1 cellular context compared by ENCODE assay signal in genomic region chr3:24493951-24494615, GRCh38.
TF ChIP-seq lines count a peak whose summit lies in the region.

No MANE protein-coding gene starts in this region.

TF ChIP-seq in HepG2, 621 proteins besides CTCF, POLR2A, EP300 and RAD21 (continued from another document and continues in another):
- TF ChIP-seq, protein P1, sequence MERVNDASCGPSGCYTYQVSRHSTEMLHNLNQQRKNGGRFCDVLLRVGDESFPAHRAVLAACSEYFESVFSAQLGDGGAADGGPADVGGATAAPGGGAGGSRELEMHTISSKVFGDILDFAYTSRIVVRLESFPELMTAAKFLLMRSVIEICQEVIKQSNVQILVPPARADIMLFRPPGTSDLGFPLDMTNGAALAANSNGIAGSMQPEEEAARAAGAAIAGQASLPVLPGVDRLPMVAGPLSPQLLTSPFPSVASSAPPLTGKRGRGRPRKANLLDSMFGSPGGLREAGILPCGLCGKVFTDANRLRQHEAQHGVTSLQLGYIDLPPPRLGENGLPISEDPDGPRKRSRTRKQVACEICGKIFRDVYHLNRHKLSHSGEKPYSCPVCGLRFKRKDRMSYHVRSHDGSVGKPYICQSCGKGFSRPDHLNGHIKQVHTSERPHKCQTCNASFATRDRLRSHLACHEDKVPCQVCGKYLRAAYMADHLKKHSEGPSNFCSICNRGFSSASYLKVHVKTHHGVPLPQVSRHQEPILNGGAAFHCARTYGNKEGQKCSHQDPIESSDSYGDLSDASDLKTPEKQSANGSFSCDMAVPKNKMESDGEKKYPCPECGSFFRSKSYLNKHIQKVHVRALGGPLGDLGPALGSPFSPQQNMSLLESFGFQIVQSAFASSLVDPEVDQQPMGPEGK (CRISPR knock-in tag; IDR thresholded peaks at IDR 0.05): peak; percentile 74
- 0 out of 2 replicates have a peak, but pooled peaks have one; percentile 55 for TF ChIP-seq HDAC1 (CRISPR knock-in tag; IDR thresholded peaks at IDR 0.05)
- no peak for TF ChIP-seq NFYC (CRISPR knock-in tag; IDR thresholded peaks at IDR 0.05)
- TF ChIP-seq ZNF281 (CRISPR knock-in tag; IDR thresholded peaks at IDR 0.05; ENCODE audit: borderline replicate concordance): peak; percentile 18; the same call in 1 of the 2 replicates
- TF ChIP-seq ZNF3 (CRISPR knock-in tag; IDR thresholded peaks at IDR 0.05): no peak
- 0 out of 2 replicates have a peak, but pooled peaks have one; percentile 33 for TF ChIP-seq TBX2 (CRISPR knock-in tag; IDR thresholded peaks at IDR 0.05; ENCODE audit: borderline replicate concordance)
- TF ChIP-seq XRCC5 (optimal IDR thresholded peaks at IDR 0.05; ENCODE audit: low read length): peak; percentile 50
- 0 out of 2 replicates have a peak, but pooled peaks have one; percentile 10 for TF ChIP-seq KIAA2018 (CRISPR knock-in tag; IDR thresholded peaks at IDR 0.05; ENCODE audit: borderline replicate concordance)
- peak; percentile 40; the same call in 1 of the 2 replicates for TF ChIP-seq ZNF775 (CRISPR knock-in tag; IDR thresholded peaks at IDR 0.05; ENCODE audit: borderline replicate concordance)
- TF ChIP-seq, protein P2, sequence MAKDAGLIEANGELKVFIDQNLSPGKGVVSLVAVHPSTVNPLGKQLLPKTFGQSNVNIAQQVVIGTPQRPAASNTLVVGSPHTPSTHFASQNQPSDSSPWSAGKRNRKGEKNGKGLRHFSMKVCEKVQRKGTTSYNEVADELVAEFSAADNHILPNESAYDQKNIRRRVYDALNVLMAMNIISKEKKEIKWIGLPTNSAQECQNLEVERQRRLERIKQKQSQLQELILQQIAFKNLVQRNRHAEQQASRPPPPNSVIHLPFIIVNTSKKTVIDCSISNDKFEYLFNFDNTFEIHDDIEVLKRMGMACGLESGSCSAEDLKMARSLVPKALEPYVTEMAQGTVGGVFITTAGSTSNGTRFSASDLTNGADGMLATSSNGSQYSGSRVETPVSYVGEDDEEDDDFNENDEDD (CRISPR knock-in tag; IDR thresholded peaks at IDR 0.05; ENCODE audit: borderline replicate concordance): 0 out of 2 replicates have a peak, but pooled peaks have one; percentile 8
- TF ChIP-seq MXI1 (IDR thresholded peaks at IDR 0.05; ENCODE audit: borderline replicate concordance, low read depth, low read length): peak; percentile 49; the same call in 1 of the 3 replicates
- TF ChIP-seq, protein P3, sequence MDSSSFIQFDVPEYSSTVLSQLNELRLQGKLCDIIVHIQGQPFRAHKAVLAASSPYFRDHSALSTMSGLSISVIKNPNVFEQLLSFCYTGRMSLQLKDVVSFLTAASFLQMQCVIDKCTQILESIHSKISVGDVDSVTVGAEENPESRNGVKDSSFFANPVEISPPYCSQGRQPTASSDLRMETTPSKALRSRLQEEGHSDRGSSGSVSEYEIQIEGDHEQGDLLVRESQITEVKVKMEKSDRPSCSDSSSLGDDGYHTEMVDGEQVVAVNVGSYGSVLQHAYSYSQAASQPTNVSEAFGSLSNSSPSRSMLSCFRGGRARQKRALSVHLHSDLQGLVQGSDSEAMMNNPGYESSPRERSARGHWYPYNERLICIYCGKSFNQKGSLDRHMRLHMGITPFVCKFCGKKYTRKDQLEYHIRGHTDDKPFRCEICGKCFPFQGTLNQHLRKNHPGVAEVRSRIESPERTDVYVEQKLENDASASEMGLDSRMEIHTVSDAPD (CRISPR knock-in tag; IDR thresholded peaks at IDR 0.05): no peak
- TF ChIP-seq YY1 (IDR thresholded peaks at IDR 0.05; ENCODE audit: insufficient read depth, insufficient replicate concordance, low read depth, low read length): peak; percentile 27
- peak; percentile 19; the same call in 1 of the 2 replicates for TF ChIP-seq ZNF788 (CRISPR knock-in tag; IDR thresholded peaks at IDR 0.05; ENCODE audit: borderline replicate concordance)
- TF ChIP-seq NFIB (CRISPR knock-in tag; IDR thresholded peaks at IDR 0.05; ENCODE audit: borderline replicate concordance): no peak
- TF ChIP-seq ZNF841 (CRISPR knock-in tag; IDR thresholded peaks at IDR 0.05; ENCODE audit: borderline replicate concordance): no peak
- TF ChIP-seq ZNF746 (CRISPR knock-in tag; IDR thresholded peaks at IDR 0.05): peak; percentile 38; the same call in 1 of the 2 replicates
- 0 out of 2 replicates have a peak, but pooled peaks have one; percentile 15 for TF ChIP-seq POLR2AphosphoS5 (IDR thresholded peaks at IDR 0.05; ENCODE audit: low read depth, low read length)
- no peak for TF ChIP-seq JUND (CRISPR knock-in tag; IDR thresholded peaks at IDR 0.05)
- TF ChIP-seq ZNF709 (CRISPR knock-in tag; IDR thresholded peaks at IDR 0.05): 0 out of 2 replicates have a peak, but pooled peaks have one; percentile 16
- peak; percentile 4 for TF ChIP-seq ELF3 (CRISPR knock-in tag; IDR thresholded peaks at IDR 0.05)
- TF ChIP-seq FOXK2 (IDR thresholded peaks at IDR 0.05): 0 out of 2 replicates have a peak, but pooled peaks have one; percentile 17
- 0 out of 2 replicates have a peak, but pooled peaks have one; percentile 11 for TF ChIP-seq KLF6 (CRISPR knock-in tag; IDR thresholded peaks at IDR 0.05)
- peak; percentile 20; the same call in 1 of the 2 replicates for TF ChIP-seq ZNF646 (CRISPR knock-in tag; IDR thresholded peaks at IDR 0.05)
- TF ChIP-seq, protein P4, sequence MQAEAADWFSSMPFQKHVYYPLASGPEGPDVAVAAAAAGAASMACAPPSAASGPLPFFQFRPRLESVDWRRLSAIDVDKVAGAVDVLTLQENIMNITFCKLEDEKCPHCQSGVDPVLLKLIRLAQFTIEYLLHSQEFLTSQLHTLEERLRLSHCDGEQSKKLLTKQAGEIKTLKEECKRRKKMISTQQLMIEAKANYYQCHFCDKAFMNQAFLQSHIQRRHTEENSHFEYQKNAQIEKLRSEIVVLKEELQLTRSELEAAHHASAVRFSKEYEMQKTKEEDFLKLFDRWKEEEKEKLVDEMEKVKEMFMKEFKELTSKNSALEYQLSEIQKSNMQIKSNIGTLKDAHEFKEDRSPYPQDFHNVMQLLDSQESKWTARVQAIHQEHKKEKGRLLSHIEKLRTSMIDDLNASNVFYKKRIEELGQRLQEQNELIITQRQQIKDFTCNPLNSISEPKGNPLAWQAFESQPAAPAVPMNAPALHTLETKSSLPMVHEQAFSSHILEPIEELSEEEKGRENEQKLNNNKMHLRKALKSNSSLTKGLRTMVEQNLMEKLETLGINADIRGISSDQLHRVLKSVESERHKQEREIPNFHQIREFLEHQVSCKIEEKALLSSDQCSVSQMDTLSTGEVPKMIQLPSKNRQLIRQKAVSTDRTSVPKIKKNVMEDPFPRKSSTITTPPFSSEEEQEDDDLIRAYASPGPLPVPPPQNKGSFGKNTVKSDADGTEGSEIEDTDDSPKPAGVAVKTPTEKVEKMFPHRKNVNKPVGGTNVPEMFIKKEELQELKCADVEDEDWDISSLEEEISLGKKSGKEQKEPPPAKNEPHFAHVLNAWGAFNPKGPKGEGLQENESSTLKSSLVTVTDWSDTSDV (CRISPR knock-in tag; IDR thresholded peaks at IDR 0.05): 0 out of 2 replicates have a peak, but pooled peaks have one; percentile 56
- 0 out of 2 replicates have a peak, but pooled peaks have one; percentile 53 for TF ChIP-seq KAT7 (CRISPR knock-in tag; IDR thresholded peaks at IDR 0.05; ENCODE audit: borderline replicate concordance)
